Comparison of ENCODE assay signal across 14 cellular contexts in genomic region chr2:72117718-72118117, GRCh38. TPM values are rescaled to one million over a fixed set of nuclear protein-coding genes. Genes with fewer than 3 reads are reported as not detected.
A peak's percentile ranks its signal among the peaks of the same experiment; 100 is the strongest.
DNase-seq lines count a peak whose midpoint lies in the region; ATAC-seq and TF ChIP-seq lines count a peak whose summit lies in the region.
"Had no signal": no experiment of that assay in that cellular context is flagged by ENCODE, and none has a peak within 500 bp of the region (broad histone marks: within the 10 kb centered on the region; RNA-seq: fewer than 3 reads in every experiment).

No MANE protein-coding gene starts in this region.

- H3K4me3 Mint-ChIP-seq in chondrocyte (ENCODE audit: unreplicated experiment) = no peak overlapping the region
- H3K4me3 Mint-ChIP-seq in neural progenitor cell = no peak overlapping the region
- H3K4me3 Mint-ChIP-seq: CD4-positive, CD25-positive, alpha-beta regulatory T cell; CD8-positive, alpha-beta memory T cell; H9 had no signal

- H3K9ac ChIP-seq in neural progenitor cell = no peak overlapping the region

- H3K4me3 ChIP-seq in lower leg skin (ENCODE audit: low read depth, poor library complexity, severe bottlenecking) = no peak overlapping the region
- H3K4me3 ChIP-seq in neural progenitor cell = no peak overlapping the region

- TF ChIP-seq CTCF in chondrocyte (IDR thresholded peaks at IDR 0.05) (no peak), lower leg skin (IDR thresholded peaks at IDR 0.05) (no peak), neural progenitor cell (IDR thresholded peaks at IDR 0.05) (no peak)

- H3K9me3 Mint-ChIP-seq in chondrocyte (ENCODE audit: low read depth) (peaks cover 5% of the 10 kb centered on the region), neural progenitor cell (peaks cover 2% of the 10 kb centered on the region)

- no peak overlapping the region for H3K27ac ChIP-seq in neural progenitor cell

- H3K4me1 Mint-ChIP-seq in chondrocyte (ENCODE audit: low read depth) = peaks cover 28% of the 10 kb centered on the region
- peaks cover 6% of the 10 kb centered on the region for H3K4me1 Mint-ChIP-seq in neural progenitor cell
- H3K4me1 Mint-ChIP-seq: CD4-positive, CD25-positive, alpha-beta regulatory T cell; CD8-positive, alpha-beta memory T cell had no signal

- no peaks in the 10 kb centered on the region for H3F3A ChIP-seq in neural progenitor cell (ENCODE audit: low read depth)

- TF ChIP-seq POLR2A in lower leg skin (IDR thresholded peaks at IDR 0.05) = no peak

- H3K27ac Mint-ChIP-seq in chondrocyte (ENCODE audit: unreplicated experiment) = no peak overlapping the region
- H3K27ac Mint-ChIP-seq in neural progenitor cell = no peak overlapping the region
- H3K27ac Mint-ChIP-seq: CD4-positive, CD25-positive, alpha-beta regulatory T cell; H9 had no signal

- peak; percentile 7 for DNase-seq in activated CD8-positive, alpha-beta memory T cell treated with anti-CD3 and anti-CD28 coated beads, Interleukin-2, amount 50 U/mL, for 48 hours
- DNase-seq in activated CD8-positive, alpha-beta memory T cell treated with anti-CD3 and anti-CD28 coated beads, Interleukin-2, amount 50 U/mL, for 4 hours = no peak
- peak; percentile 41 for DNase-seq in chondrocyte (ENCODE audit: low spot score)
- peak; percentile 6 to 60 for DNase-seq in lower leg skin (ENCODE audit: low spot score in 2 of 2)
- no peak for DNase-seq in neural progenitor cell (ENCODE audit: low spot score)
- no peak for DNase-seq in stimulated activated naive CD4-positive, alpha-beta T cell treated with Interleukin-2 at 50 U/mL for 16 hours (lab: John Stamatoyannopoulos, UW)
- DNase-seq: BE2C; C1 segment of cervical spinal cord; Caco-2; CD4-positive, CD25-positive, alpha-beta regulatory T cell; H9 had no signal

- no peaks in the 10 kb centered on the region for H3K27me3 ChIP-seq in neural progenitor cell
- H3K27me3 ChIP-seq: BE2C had no signal

- no peaks in the 10 kb centered on the region for H3K79me2 ChIP-seq in neural progenitor cell (ENCODE audit: low read depth)

- H3K36me3 Mint-ChIP-seq in chondrocyte (ENCODE audit: low read depth) (no peaks in the 10 kb centered on the region), neural progenitor cell (no peaks in the 10 kb centered on the region)
- H3K36me3 Mint-ChIP-seq: CD4-positive, CD25-positive, alpha-beta regulatory T cell had no signal

- no peak overlapping the region for H2AFZ ChIP-seq in neural progenitor cell (replicated peaks)

- no peaks in the 10 kb centered on the region for H3K4me1 ChIP-seq in neural progenitor cell
- H3K4me1 ChIP-seq: BE2C had no signal

- H3K27me3 Mint-ChIP-seq in chondrocyte (ENCODE audit: low read depth) (no peaks in the 10 kb centered on the region), neural progenitor cell (ENCODE audit: insufficient read depth, low read depth) (no peaks in the 10 kb centered on the region)

- WGBS in lower leg skin, 2 donors = 93 to 95% methylated on average over 10 of the region's 10 CpGs

- H3K4me2 ChIP-seq in neural progenitor cell = no peak overlapping the region

- no peaks in the 10 kb centered on the region for H3K9me3 ChIP-seq in neural progenitor cell (ENCODE audit: low read depth)
- H3K9me3 ChIP-seq: BE2C had no signal

- H4K20me1 ChIP-seq in neural progenitor cell (ENCODE audit: low read depth) = no peaks in the 10 kb centered on the region

- H3K36me3 ChIP-seq in neural progenitor cell = no peaks in the 10 kb centered on the region
- H3K36me3 ChIP-seq: BE2C had no signal

- no peak for ATAC-seq in HG02870 (IDR thresholded peaks at IDR 0.05; ENCODE audit: unreplicated experiment)
- ATAC-seq: HepG2 had no signal

- intact Hi-C loops in lower leg skin (cut with DNase I; ENCODE audit: low total_unique reads) = no loop called here

RNA-seq across cellular contexts. Expression of gene CYP26B1, which starts 29.9 kb away (rescaled TPM):
- total RNA-seq in chondrocyte (2.7 to 4.9 TPM (median 4.7 TPM) in 3 replicates), lower leg skin (10 to 100 TPM; 51.6 to 93.0 (median 73.6) TPM), neural progenitor cell (ENCODE audit: low replicate concordance) (0.21 and 1.2 TPM in 2 replicates)
- total RNA-seq: CD4-positive, CD25-positive, alpha-beta regulatory T cell; CD8-positive, alpha-beta memory T cell had no signal

Comparison
In these comparisons a context has a peak if more than half of its experiments do, and no peak if none do; other contexts are left out.
1. DNase-seq: peak in activated CD8-positive, alpha-beta memory T cell treated with anti-CD3 and anti-CD28 coated beads, Interleukin-2, amount 50 U/mL, for 48 hours (single experiment), chondrocyte (single experiment) and lower leg skin (2 of 2); none in activated CD8-positive, alpha-beta memory T cell treated with anti-CD3 and anti-CD28 coated beads, Interleukin-2, amount 50 U/mL, for 4 hours (single experiment), neural progenitor cell (single experiment) and stimulated activated naive CD4-positive, alpha-beta T cell treated with Interleukin-2 at 50 U/mL for 16 hours (single experiment).